In the genomic region with DNA sequence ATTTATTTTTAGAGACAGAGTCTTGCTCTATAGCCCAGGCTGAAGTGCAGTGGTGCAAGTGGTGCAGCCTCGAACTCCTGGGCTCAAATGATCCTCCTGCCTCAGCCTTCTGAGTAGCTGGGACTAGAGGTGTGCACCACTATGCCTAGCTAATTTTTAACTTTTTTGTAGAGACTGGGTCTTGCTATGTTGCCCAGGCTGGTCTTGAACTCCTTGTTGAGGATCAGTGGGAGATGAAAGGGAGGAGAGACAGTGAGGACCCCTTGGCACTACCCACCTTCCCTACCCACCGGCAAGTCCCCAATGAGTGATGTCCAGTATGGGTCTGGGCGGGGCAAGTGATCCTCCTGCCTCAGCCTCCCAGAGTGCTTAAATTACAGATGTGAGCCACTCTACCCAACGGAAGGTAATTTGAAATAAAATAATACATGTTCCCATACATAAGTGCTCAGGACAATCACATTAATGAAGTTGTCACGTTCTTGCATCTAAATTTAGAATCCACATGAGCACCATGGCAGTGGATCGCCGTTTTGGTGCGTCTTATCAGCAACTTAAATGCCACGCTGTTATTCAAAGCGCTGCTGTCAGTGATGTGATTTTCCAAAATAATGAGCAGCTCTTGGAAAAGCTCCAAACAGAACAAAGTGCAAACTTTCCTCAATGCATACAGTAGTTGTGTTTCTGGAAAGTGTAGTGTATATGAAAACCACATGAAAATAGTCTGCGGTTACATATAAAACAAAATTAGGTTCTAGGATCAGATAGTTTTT, we compare ENCODE assay signal across 23 cellular contexts. TPM values are rescaled to one million over a fixed set of nuclear protein-coding genes. Genes with fewer than 3 reads are reported as not detected.
A peak's percentile ranks its signal among the peaks of the same experiment; 100 is the strongest.
DNase-seq lines count a peak whose midpoint lies in the region; ATAC-seq, FAIRE-seq and TF ChIP-seq lines count a peak whose summit lies in the region.
"Had no signal": no experiment of that assay in that cellular context is flagged by ENCODE, and none has a peak within 500 bp of the region (broad histone marks: within the 10 kb centered on the region; RNA-seq: fewer than 3 reads in every experiment).

No MANE protein-coding gene starts in this region.

- H3K4me3 Mint-ChIP-seq in activated CD8-positive, alpha-beta T cell treated with anti-CD3 and anti-CD28 coated beads, Interleukin-2, amount 10 ng/mL, durations not matched to agents 7 days and 5 days: no peak overlapping the region

- TF ChIP-seq POLR2A in HepG2 (IDR thresholded peaks at IDR 0.05; ENCODE audit: insufficient read depth in 1 of 2, low read depth in 2 of 2, low read length in 2 of 2): no peak
- no peak for TF ChIP-seq POLR2A in right lobe of liver (IDR thresholded peaks at IDR 0.05)
- no peak for TF ChIP-seq POLR2A in endothelial cell of umbilical vein (IDR thresholded peaks at IDR 0.05; ENCODE audit: low read depth, low read length)
- TF ChIP-seq POLR2A in upper lobe of left lung (IDR thresholded peaks at IDR 0.05): no peak
- TF ChIP-seq POLR2A in spleen (IDR thresholded peaks at IDR 0.05): no peak

- H3K9me1 ChIP-seq in endothelial cell of umbilical vein (replicated peaks; ENCODE audit: control insufficient read depth, extremely low read depth, insufficient read depth, low read length): no peaks in the 10 kb centered on the region

- H3K4me3 ChIP-seq in HepG2 (replicated peaks in 1 of 3; ENCODE audit: insufficient read depth in 1 of 3, low read depth in 2 of 3, low read length in 3 of 3): no peak overlapping the region
- no peak overlapping the region for H3K4me3 ChIP-seq in right lobe of liver
- no peak overlapping the region for H3K4me3 ChIP-seq in endothelial cell of umbilical vein (replicated peaks in 1 of 3; ENCODE audit: insufficient read depth in 1 of 3, low read depth in 1 of 3, low read length in 3 of 3)
- H3K4me3 ChIP-seq in upper lobe of left lung: no peak overlapping the region
- no peak overlapping the region for H3K4me3 ChIP-seq in spleen

- POLR2A ChIA-PET in HepG2 (lab: Yijun Ruan, JAX): no interaction called here
- POLR2A ChIA-PET in endothelial cell of umbilical vein (lab: Charles Lee): no interaction called here
- POLR2A ChIA-PET in activated CD8-positive, alpha-beta T cell treated with anti-CD3 and anti-CD28 coated beads, Interleukin-2, amount 10 ng/mL, durations not matched to agents 7 days and 5 days (lab: Charles Lee): no interaction called here

- TF ChIP-seq CTCF in HepG2 (CRISPR knock-in tag; IDR thresholded peaks at IDR 0.05) (no peak), right lobe of liver (IDR thresholded peaks at IDR 0.05) (no peak), endothelial cell of umbilical vein (IDR thresholded peaks at IDR 0.05; ENCODE audit: extremely low read depth in 1 of 2, insufficient read depth in 1 of 2, low read depth in 1 of 2, low read length in 2 of 2) (no peak), upper lobe of left lung (IDR thresholded peaks at IDR 0.05) (no peak), spleen (IDR thresholded peaks at IDR 0.05 in 8 of 11, conservative IDR thresholded peaks at IDR 0.05 in 3 of 11) (no peak)

- in situ Hi-C loops in HepG2 (cut with HindIII; ENCODE audit: extremely low pct_ligation_motif_present, low pct_unique_long_range_greater_than_20kb): no loop called here

- H3K9ac ChIP-seq in HepG2 (ENCODE audit: insufficient read depth, low read depth, low read length) (no peak overlapping the region), endothelial cell of umbilical vein (replicated peaks; ENCODE audit: extremely low read depth, insufficient read depth, low read length) (no peak overlapping the region)

- no peak for TF ChIP-seq RAD21 in HepG2 (CRISPR knock-in tag; IDR thresholded peaks at IDR 0.05)

- FAIRE-seq in HepG2 (lab: Jason Lieb, UNC) (no peak), endothelial cell of umbilical vein (lab: Jason Lieb, UNC) (no peak)
- FAIRE-seq: A204.1, GM18507, H1 had no signal

- no peak for TF ChIP-seq EP300 in HepG2 (IDR thresholded peaks at IDR 0.05; ENCODE audit: low read depth in 2 of 2, low read length in 2 of 2)
- TF ChIP-seq EP300 in HepG2 (CRISPR knock-in tag; IDR thresholded peaks at IDR 0.05; ENCODE audit: borderline replicate concordance): no peak
- TF ChIP-seq EP300 in upper lobe of left lung (IDR thresholded peaks at IDR 0.05): no peak

- H3K36me3 ChIP-seq in HepG2 (replicated peaks in 1 of 2; ENCODE audit: control insufficient read depth in 1 of 2, insufficient read depth in 2 of 2, low read length in 2 of 2) (no peaks in the 10 kb centered on the region), right lobe of liver (no peaks in the 10 kb centered on the region), endothelial cell of umbilical vein (ENCODE audit: control insufficient read depth in 2 of 2, extremely low read depth in 1 of 2, insufficient read depth in 2 of 2, low read length in 2 of 2) (no peaks in the 10 kb centered on the region), upper lobe of left lung (no peaks in the 10 kb centered on the region), spleen (no peaks in the 10 kb centered on the region)

- no peaks in the 10 kb centered on the region for H3K9me3 Mint-ChIP-seq in activated CD8-positive, alpha-beta T cell treated with anti-CD3 and anti-CD28 coated beads, Interleukin-2, amount 10 ng/mL, durations not matched to agents 7 days and 5 days (ENCODE audit: insufficient read depth)

- intact Hi-C loops in HepG2 (cut with micrococcal nuclease; ENCODE audit: unreplicated experiment) (no loop called here), right lobe of liver (cut with DNase I) (no loop called here), endothelial cell of umbilical vein (cut with micrococcal nuclease) (no loop called here), left cardiac atrium (cut with DNase I) (no loop called here), spleen (cut with DNase I; ENCODE audit: low total_unique reads) (no loop called here)

- WGBS in HepG2 (ENCODE audit: low lambda C conversion rate): 31% methylated on average over 11 of the region's 11 CpGs
- WGBS in right lobe of liver (ENCODE audit: insufficient coverage, low coverage, low lambda C conversion rate, missing lambda C conversion rate): 49% methylated on average over 9 of the region's 11 CpGs
- WGBS in upper lobe of left lung, 2 donors: 60 to 74% methylated on average over 11 of the region's 11 CpGs
- WGBS in spleen, 5 donors: 67 to 81% (median 76%) methylated on average over 11 of the region's 11 CpGs

- H3K27ac ChIP-seq in HepG2 (ENCODE audit: extremely low read length, insufficient read depth, low read length) (no peak overlapping the region), right lobe of liver (no peak overlapping the region), endothelial cell of umbilical vein (ENCODE audit: insufficient read depth, low read depth, low read length) (no peak overlapping the region), upper lobe of left lung (no peak overlapping the region), spleen (no peak overlapping the region)
- H3K27ac ChIP-seq: C4-2B had no signal

- peak; percentile 48 for DNase-seq in HepG2 (ENCODE audit: low spot score)
- no peak for DNase-seq in right lobe of liver
- peak; percentile 69 for DNase-seq in endothelial cell of umbilical vein (ENCODE audit: low read depth, low spot score)
- DNase-seq in left cardiac atrium: peak; percentile 59
- DNase-seq in upper lobe of left lung: no peak
- no peak for DNase-seq in spleen
- no peak for DNase-seq in activated CD8-positive, alpha-beta T cell treated with anti-CD3 and anti-CD28 coated beads, Interleukin-2, amount 10 ng/mL, durations not matched to agents 7 days and 5 days
- no peak for DNase-seq in A172 (ENCODE audit: low spot score)
- DNase-seq: GDM1, MV-4-11, NCI-H1417, NCI-H187, NCI-H446, NCI-H526, PC-3, RPMI8226, SIG-M5 had no signal

- peaks cover 50% of the 10 kb centered on the region for H3K4me1 ChIP-seq in HepG2 (ENCODE audit: insufficient read depth, low read length)
- H3K4me1 ChIP-seq in right lobe of liver: peaks cover 0 to 15% (median 3%) of the 10 kb centered on the region in 4 donors
- H3K4me1 ChIP-seq in endothelial cell of umbilical vein (ENCODE audit: control insufficient read depth, extremely low read depth, insufficient read depth, low read length): no peaks in the 10 kb centered on the region
- peaks cover 5 to 10% (median 9%) of the 10 kb centered on the region in 4 donors for H3K4me1 ChIP-seq in upper lobe of left lung
- H3K4me1 ChIP-seq in spleen: peaks cover 0 to 32% (median 14%) of the 10 kb centered on the region in 6 donors

- BruUV-seq in HepG2 (replicated peaks; lab: Mats Ljungman, UMichigan) (no TSS peak), endothelial cell of umbilical vein (replicated peaks; lab: Mats Ljungman, UMichigan) (no TSS peak)

- CTCF ChIA-PET in HepG2 (lab: Yijun Ruan, JAX; ENCODE audit: low intra/inter-chr PET ratio, low total read pairs) (no interaction called here), endothelial cell of umbilical vein (lab: Charles Lee) (no interaction called here)
- CTCF ChIA-PET in activated CD8-positive, alpha-beta T cell treated with anti-CD3 and anti-CD28 coated beads, Interleukin-2, amount 10 ng/mL, durations not matched to agents 7 days and 5 days (lab: Charles Lee): interaction anchor here (1.6 kb wide), 1 partner anchor 10 kb away, joined by 4 read pairs; no protein-coding TSS in a partner anchor

- dilution Hi-C loops in endothelial cell of umbilical vein (cut with MboI; ENCODE audit: extremely low pct_ligation_motif_present, low sequenced_read_pairs): no loop called here

- H3K27me3 ChIP-seq in HepG2 (ENCODE audit: control insufficient read depth in 1 of 2, insufficient read depth in 2 of 2, low read length in 2 of 2): no peaks in the 10 kb centered on the region
- H3K27me3 ChIP-seq in right lobe of liver: no peaks in the 10 kb centered on the region
- H3K27me3 ChIP-seq in endothelial cell of umbilical vein (ENCODE audit: control insufficient read depth in 2 of 2, insufficient read depth in 2 of 2, low read length in 2 of 2): peaks cover 0 to 4% of the 10 kb centered on the region in 2 experiments
- H3K27me3 ChIP-seq in upper lobe of left lung: no peaks in the 10 kb centered on the region
- no peaks in the 10 kb centered on the region for H3K27me3 ChIP-seq in spleen (replicated peaks in 1 of 7)

- no peaks in the 10 kb centered on the region for H3K9me3 ChIP-seq in HepG2 (ENCODE audit: low read length)
- H3K9me3 ChIP-seq in right lobe of liver: no peaks in the 10 kb centered on the region
- no peaks in the 10 kb centered on the region for H3K9me3 ChIP-seq in endothelial cell of umbilical vein (replicated peaks; ENCODE audit: control insufficient read depth, insufficient read depth, low read length)
- no peaks in the 10 kb centered on the region for H3K9me3 ChIP-seq in upper lobe of left lung
- no peaks in the 10 kb centered on the region for H3K9me3 ChIP-seq in spleen

- H3K4me1 Mint-ChIP-seq in activated CD8-positive, alpha-beta T cell treated with anti-CD3 and anti-CD28 coated beads, Interleukin-2, amount 10 ng/mL, durations not matched to agents 7 days and 5 days (ENCODE audit: low read depth): no peaks in the 10 kb centered on the region

- H3K4me2 ChIP-seq in HepG2 (ENCODE audit: low read depth, low read length) (peak overlapping the region; percentile 43), endothelial cell of umbilical vein (ENCODE audit: insufficient read depth, low read length) (no peak overlapping the region)

- H4K20me1 ChIP-seq in HepG2 (ENCODE audit: insufficient read depth, low read length): no peaks in the 10 kb centered on the region
- no peaks in the 10 kb centered on the region for H4K20me1 ChIP-seq in endothelial cell of umbilical vein (replicated peaks; ENCODE audit: control insufficient read depth, extremely low read depth, insufficient read depth, low read length)

- H2AFZ ChIP-seq in HepG2 (ENCODE audit: low read length): no peak overlapping the region
- H2AFZ ChIP-seq in endothelial cell of umbilical vein (ENCODE audit: low read depth, low read length): no peak overlapping the region

- H3K27me3 Mint-ChIP-seq in activated CD8-positive, alpha-beta T cell treated with anti-CD3 and anti-CD28 coated beads, Interleukin-2, amount 10 ng/mL, durations not matched to agents 7 days and 5 days (ENCODE audit: low read depth): peaks cover 3% of the 10 kb centered on the region

- H3K36me3 Mint-ChIP-seq in activated CD8-positive, alpha-beta T cell treated with anti-CD3 and anti-CD28 coated beads, Interleukin-2, amount 10 ng/mL, durations not matched to agents 7 days and 5 days (ENCODE audit: low read depth): no peaks in the 10 kb centered on the region

- H3K79me2 ChIP-seq in HepG2 (ENCODE audit: insufficient read depth, low read length): no peaks in the 10 kb centered on the region
- H3K79me2 ChIP-seq in endothelial cell of umbilical vein (ENCODE audit: control insufficient read depth, insufficient read depth, low read length): no peaks in the 10 kb centered on the region

- ATAC-seq in HepG2 (no peak), right lobe of liver (no peak), left cardiac atrium (peak; percentile 35 to 57), upper lobe of left lung (ENCODE audit: low FRiP score in 2 of 2) (no peak)
- ATAC-seq in activated CD8-positive, alpha-beta T cell treated with anti-CD3 and anti-CD28 coated beads, Interleukin-2, amount 10 ng/mL, durations not matched to agents 7 days and 5 days: no peak
- ATAC-seq: HCT116, PC-3 had no signal

- no peak overlapping the region for H3K27ac Mint-ChIP-seq in activated CD8-positive, alpha-beta T cell treated with anti-CD3 and anti-CD28 coated beads, Interleukin-2, amount 10 ng/mL, durations not matched to agents 7 days and 5 days

RNA-seq across cellular contexts. Expression of gene ARL11, which starts 5.9 kb away (rescaled TPM):
- 0.04 TPM in 1 of 2 replicates, not detected in the other for total RNA-seq in HepG2 (2016; rRNA removed; fragmentation: Illumina TruSeq; extraction: Trizol)
- not detected in 2 replicates for total RNA-seq in HepG2 (2016; cell fraction: cytosol; rRNA removed; fragmentation: Illumina TruSeq; extraction: Trizol; ENCODE audit: low read depth)
- 0.06 and 0.07 TPM in 2 replicates for total RNA-seq in HepG2 (2016; cell fraction: insoluble cytoplasmic fraction; rRNA removed; fragmentation: Illumina TruSeq; extraction: Trizol)
- total RNA-seq in HepG2 (2016; cell fraction: membrane; rRNA removed; fragmentation: Illumina TruSeq; extraction: Trizol): 0.15 TPM in 1 of 2 replicates, not detected in the other
- total RNA-seq in HepG2 (2016; cell fraction: nucleus; rRNA removed; fragmentation: Illumina TruSeq; extraction: Trizol): 0.12 TPM in 1 of 2 replicates, not detected in the other
- polyA plus RNA-seq in HepG2 (2011; rRNA removed): 0.17 and 0.22 TPM in 2 replicates
- 0.11 and 0.18 TPM in 2 replicates for polyA plus RNA-seq in HepG2 (2011; cell fraction: cytosol; rRNA removed)
- 0.05 and 0.09 TPM in 2 replicates for polyA plus RNA-seq in HepG2 (2011; cell fraction: nucleus; rRNA removed)
- 0.15 TPM in 2 replicates for polyA plus RNA-seq in HepG2 (2012)
- polyA plus RNA-seq in HepG2 (2016; cell fraction: cytosol; fragmentation: Illumina TruSeq; extraction: Trizol; ENCODE audit: low read depth): 0.03 TPM in 1 of 2 replicates, not detected in the other
- 0.05 and 0.11 TPM in 2 replicates for polyA plus RNA-seq in HepG2 (2016; cell fraction: insoluble cytoplasmic fraction; fragmentation: Illumina TruSeq; extraction: Trizol; ENCODE audit: low read depth)
- polyA plus RNA-seq in HepG2 (2016; cell fraction: membrane; fragmentation: Illumina TruSeq; extraction: Trizol; ENCODE audit: low read depth): 0.06 TPM in 1 of 2 replicates, not detected in the other
- polyA plus RNA-seq in HepG2 (2016; cell fraction: nucleus; fragmentation: Illumina TruSeq; extraction: Trizol; ENCODE audit: insufficient read depth, low read depth): 0.15 TPM in 1 of 2 replicates, not detected in the other
- polyA minus RNA-seq in HepG2 (2011; rRNA and poly(A)+ RNA removed; ENCODE audit: low replicate concordance): 0.18 TPM in 1 of 2 replicates, not detected in the other
- polyA minus RNA-seq in HepG2 (2011; cell fraction: cytosol; rRNA and poly(A)+ RNA removed): not detected in 2 replicates
- 0.25 and 0.26 TPM in 2 replicates for polyA minus RNA-seq in HepG2 (2011; cell fraction: nucleus; rRNA and poly(A)+ RNA removed)
- under 1 TPM; 0.18 to 0.53 (median 0.39) TPM for total RNA-seq in right lobe of liver
- total RNA-seq in endothelial cell of umbilical vein: 0.20 and 0.23 TPM in 2 replicates
- polyA plus RNA-seq in endothelial cell of umbilical vein: 0.06 TPM in 2 replicates
- polyA plus RNA-seq in endothelial cell of umbilical vein (2011; cell fraction: cytosol; rRNA removed): 0.03 and 0.04 TPM in 2 replicates
- 0.05 TPM in 1 of 2 replicates, not detected in the other for polyA plus RNA-seq in endothelial cell of umbilical vein (2011; cell fraction: nucleus; rRNA removed)
- polyA plus RNA-seq in endothelial cell of umbilical vein (2012): 0.05 and 0.10 TPM in 2 replicates
- polyA minus RNA-seq in endothelial cell of umbilical vein: 0.32 TPM in 1 of 2 replicates, not detected in the other
- polyA minus RNA-seq in endothelial cell of umbilical vein (2011; cell fraction: cytosol; rRNA and poly(A)+ RNA removed): not detected
- polyA minus RNA-seq in endothelial cell of umbilical vein (2011; cell fraction: nucleus; rRNA and poly(A)+ RNA removed): 0.19 TPM in 1 of 2 replicates, not detected in the other
- total RNA-seq in left cardiac atrium: 1 to 10 TPM in 1 of 2 donors, under 1 TPM in 1; 0.44 to 1.7 TPM
- total RNA-seq in upper lobe of left lung: 1 to 10 TPM; 1.4 to 8.4 (median 4.9) TPM
- total RNA-seq in spleen: 10 to 100 TPM in 5 of 7 donors, 1 to 10 TPM in 2; 8.5 to 15.7 (median 11.7) TPM
- polyA plus RNA-seq in spleen: 10 to 100 TPM in 1 of 3 donors, 1 to 10 TPM in 2; 4.7 to 11.8 (median 8.8) TPM
- total RNA-seq in activated CD8-positive, alpha-beta T cell treated with anti-CD3 and anti-CD28 coated beads, Interleukin-2, amount 10 ng/mL, durations not matched to agents 7 days and 5 days: 1 to 10 TPM; 1.9 TPM
- not detected in 2 replicates for total RNA-seq in A172 (2014; rRNA removed; shearing (Covaris generic))
- total RNA-seq: HT1080, PC-3 had no signal

RNA-seq across cellular contexts. Expression of gene RCBTB1, which starts 37.0 kb away (rescaled TPM):
- total RNA-seq in HepG2 (2016; rRNA removed; fragmentation: Illumina TruSeq; extraction: Trizol) (21.6 and 28.3 TPM in 2 replicates), right lobe of liver (1 to 10 TPM; 5.8 to 9.5 (median 7.3) TPM), endothelial cell of umbilical vein (23.6 and 23.8 TPM in 2 replicates), left cardiac atrium (10 to 100 TPM; 12.7 to 19.3 TPM), upper lobe of left lung (10 to 100 TPM; 12.6 to 23.5 (median 18.0) TPM), spleen (10 to 100 TPM; 19.4 to 30.9 (median 29.3) TPM)
- total RNA-seq in HepG2 (2016; cell fraction: cytosol; rRNA removed; fragmentation: Illumina TruSeq; extraction: Trizol; ENCODE audit: low read depth): 3.2 and 3.7 TPM in 2 replicates
- total RNA-seq in HepG2 (2016; cell fraction: insoluble cytoplasmic fraction; rRNA removed; fragmentation: Illumina TruSeq; extraction: Trizol): 21.1 and 26.2 TPM in 2 replicates
- total RNA-seq in HepG2 (2016; cell fraction: membrane; rRNA removed; fragmentation: Illumina TruSeq; extraction: Trizol): 12.9 and 13.0 TPM in 2 replicates
- total RNA-seq in HepG2 (2016; cell fraction: nucleus; rRNA removed; fragmentation: Illumina TruSeq; extraction: Trizol): 21.1 and 23.4 TPM in 2 replicates
- polyA plus RNA-seq in HepG2 (2011; rRNA removed) (11.0 and 13.4 TPM in 2 replicates), endothelial cell of umbilical vein (9.2 and 12.1 TPM in 2 replicates), spleen (10 to 100 TPM in 2 of 3 donors, 1 to 10 TPM in 1; 10.0 to 13.7 (median 10.3) TPM)
- 6.5 and 8.7 TPM in 2 replicates for polyA plus RNA-seq in HepG2 (2011; cell fraction: cytosol; rRNA removed)
- 11.5 and 13.2 TPM in 2 replicates for polyA plus RNA-seq in HepG2 (2011; cell fraction: nucleus; rRNA removed)
- 12.5 and 13.4 TPM in 2 replicates for polyA plus RNA-seq in HepG2 (2012)
- 1.7 and 1.8 TPM in 2 replicates for polyA plus RNA-seq in HepG2 (2016; cell fraction: cytosol; fragmentation: Illumina TruSeq; extraction: Trizol; ENCODE audit: low read depth)
- 24.7 and 26.7 TPM in 2 replicates for polyA plus RNA-seq in HepG2 (2016; cell fraction: insoluble cytoplasmic fraction; fragmentation: Illumina TruSeq; extraction: Trizol; ENCODE audit: low read depth)
- 7.0 and 7.6 TPM in 2 replicates for polyA plus RNA-seq in HepG2 (2016; cell fraction: membrane; fragmentation: Illumina TruSeq; extraction: Trizol; ENCODE audit: low read depth)
- 36.4 and 40.4 TPM in 2 replicates for polyA plus RNA-seq in HepG2 (2016; cell fraction: nucleus; fragmentation: Illumina TruSeq; extraction: Trizol; ENCODE audit: insufficient read depth, low read depth)
- 5.9 and 18.2 TPM in 2 replicates for polyA minus RNA-seq in HepG2 (2011; rRNA and poly(A)+ RNA removed; ENCODE audit: low replicate concordance)
- 8.4 and 9.7 TPM in 2 replicates for polyA minus RNA-seq in HepG2 (2011; cell fraction: cytosol; rRNA and poly(A)+ RNA removed)
- 17.5 and 20.1 TPM in 2 replicates for polyA minus RNA-seq in HepG2 (2011; cell fraction: nucleus; rRNA and poly(A)+ RNA removed)
- polyA plus RNA-seq in endothelial cell of umbilical vein (2011; cell fraction: cytosol; rRNA removed): 10.2 and 12.0 TPM in 2 replicates
- 29.3 and 37.0 TPM in 2 replicates for polyA plus RNA-seq in endothelial cell of umbilical vein (2011; cell fraction: nucleus; rRNA removed)
- 20.7 and 22.5 TPM in 2 replicates for polyA plus RNA-seq in endothelial cell of umbilical vein (2012)
- 23.2 and 26.1 TPM in 2 replicates for polyA minus RNA-seq in endothelial cell of umbilical vein
- 3.4 TPM for polyA minus RNA-seq in endothelial cell of umbilical vein (2011; cell fraction: cytosol; rRNA and poly(A)+ RNA removed)
- 17.6 TPM in 2 replicates for polyA minus RNA-seq in endothelial cell of umbilical vein (2011; cell fraction: nucleus; rRNA and poly(A)+ RNA removed)
- total RNA-seq in activated CD8-positive, alpha-beta T cell treated with anti-CD3 and anti-CD28 coated beads, Interleukin-2, amount 10 ng/mL, durations not matched to agents 7 days and 5 days: 10 to 100 TPM; 18.6 to 19.3 TPM
- total RNA-seq in A172 (2014; rRNA removed; shearing (Covaris generic)): 20.5 and 26.2 TPM in 2 replicates

Comparison
In these comparisons a context has a peak if more than half of its experiments do, and no peak if none do; other contexts are left out.
1. DNase-seq: peak in HepG2 (single experiment), endothelial cell of umbilical vein (single experiment) and left cardiac atrium (single experiment); none in right lobe of liver (0 of 3), upper lobe of left lung (0 of 2), spleen (single experiment), activated CD8-positive, alpha-beta T cell treated with anti-CD3 and anti-CD28 coated beads, Interleukin-2, amount 10 ng/mL, durations not matched to agents 7 days and 5 days (single experiment) and A172 (single experiment).
2. ATAC-seq: peak in left cardiac atrium (2 of 2); none in HepG2 (single experiment), right lobe of liver (0 of 4), upper lobe of left lung (0 of 2) and activated CD8-positive, alpha-beta T cell treated with anti-CD3 and anti-CD28 coated beads, Interleukin-2, amount 10 ng/mL, durations not matched to agents 7 days and 5 days (single experiment).